8 cellular contexts compared by ENCODE assay signal in the genomic region with DNA sequence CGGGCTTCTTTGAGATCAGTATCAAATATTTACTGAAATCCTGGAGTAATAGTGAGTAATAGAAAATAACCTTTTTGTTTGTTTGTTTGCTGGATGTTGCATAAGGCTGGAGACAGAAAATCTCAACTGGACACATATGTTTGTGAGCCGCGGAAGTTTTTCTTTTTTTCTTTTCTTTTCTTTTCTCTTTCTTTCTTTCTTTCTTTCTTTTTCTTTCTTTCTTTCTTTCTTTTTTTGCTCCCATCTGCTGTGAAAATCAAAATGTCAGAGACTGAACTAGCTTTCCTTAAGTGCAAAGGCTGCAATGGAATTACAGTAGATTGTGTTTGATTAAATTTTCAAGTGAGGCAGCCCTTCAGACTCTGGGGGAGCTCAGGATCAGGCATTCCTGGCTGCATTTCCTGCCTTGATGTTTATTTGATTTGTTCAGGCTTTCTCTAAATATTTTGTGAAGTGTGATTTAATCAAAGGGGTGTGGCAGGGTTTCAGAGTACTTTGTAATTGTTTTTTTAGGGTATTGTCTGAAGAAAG. TPM values are rescaled to one million over a fixed set of nuclear protein-coding genes. Genes with fewer than 3 reads are reported as not detected.
DNase-seq lines count a peak whose midpoint lies in the region; ATAC-seq and TF ChIP-seq lines count a peak whose summit lies in the region.

No MANE protein-coding gene starts in this region.

- no peaks in the 10 kb centered on the region for H3K36me3 ChIP-seq in right lobe of liver

- WGBS in right lobe of liver (ENCODE audit: insufficient coverage, low coverage, low lambda C conversion rate, missing lambda C conversion rate): 10% methylated on average over 3 of the region's 3 CpGs

- H3K27me3 Mint-ChIP-seq in activated naive CD4-positive, alpha-beta T cell treated with anti-CD3 and anti-CD28 coated beads, Interleukin-2, amount 10 ng/mL, durations not matched to agents 7 days and 5 days: peaks cover 14% of the 10 kb centered on the region
- peaks cover 7% of the 10 kb centered on the region for H3K27me3 Mint-ChIP-seq in type B pancreatic cell

- no peaks in the 10 kb centered on the region for H3K9me3 ChIP-seq in right lobe of liver

- no peak for DNase-seq in activated naive CD4-positive, alpha-beta T cell treated with anti-CD3 and anti-CD28 coated beads, Interleukin-2, amount 10 ng/mL, durations not matched to agents 7 days and 5 days
- DNase-seq in activated naive CD4-positive, alpha-beta T cell (lab: John Stamatoyannopoulos, UW): no peak
- DNase-seq in right lobe of liver: no peak
- no peak for DNase-seq in type B pancreatic cell (ENCODE audit: extremely low spot score, unreplicated experiment)
- no peak for DNase-seq in sciatic nerve (ENCODE audit: low spot score)
- DNase-seq in effector CD8-positive, alpha-beta T cell (lab: John Stamatoyannopoulos, UW): no peak
- DNase-seq in cerebellar nuclear complex (lab: John Stamatoyannopoulos, UW): no peak

- TF ChIP-seq POLR2A in right lobe of liver (IDR thresholded peaks at IDR 0.05): no peak

- TF ChIP-seq CTCF in right lobe of liver (IDR thresholded peaks at IDR 0.05): no peak
- no peak for TF ChIP-seq CTCF in type B pancreatic cell (conservative IDR thresholded peaks at IDR 0.05)

- H3K4me3 ChIP-seq in right lobe of liver: peak overlapping the region; percentile 69 to 73 (median 71)

- H3K4me1 ChIP-seq in right lobe of liver: peaks cover 0 to 8% (median 2%) of the 10 kb centered on the region in 4 donors

- ATAC-seq in right lobe of liver: no peak
- ATAC-seq in sciatic nerve: no peak

- peak overlapping the region; percentile 80 for H3K27ac ChIP-seq in angular gyrus (ENCODE audit: low read depth, low read length)
- peak overlapping the region; percentile 69 to 79 (median 73) for H3K27ac ChIP-seq in right lobe of liver

- peaks cover 5% of the 10 kb centered on the region for H3K36me3 Mint-ChIP-seq in activated naive CD4-positive, alpha-beta T cell treated with anti-CD3 and anti-CD28 coated beads, Interleukin-2, amount 10 ng/mL, durations not matched to agents 7 days and 5 days
- no peaks in the 10 kb centered on the region for H3K36me3 Mint-ChIP-seq in type B pancreatic cell

- CTCF ChIA-PET in activated naive CD4-positive, alpha-beta T cell treated with anti-CD3 and anti-CD28 coated beads, Interleukin-2, amount 10 ng/mL, durations not matched to agents 7 days and 5 days (lab: Charles Lee): interaction anchor here (0.6 to 2.1 kb wide), 6 partner anchors 9 to 1692 kb away, joined by 3 to 7 read pairs (median 3); no protein-coding TSS in a partner anchor

- peak overlapping the region; percentile 86 for H3K4me3 Mint-ChIP-seq in activated naive CD4-positive, alpha-beta T cell treated with anti-CD3 and anti-CD28 coated beads, Interleukin-2, amount 10 ng/mL, durations not matched to agents 7 days and 5 days
- peak overlapping the region; percentile 92 for H3K4me3 Mint-ChIP-seq in type B pancreatic cell

- no peaks in the 10 kb centered on the region for H3K27me3 ChIP-seq in right lobe of liver

- no peaks in the 10 kb centered on the region for H3K9me3 Mint-ChIP-seq in activated naive CD4-positive, alpha-beta T cell treated with anti-CD3 and anti-CD28 coated beads, Interleukin-2, amount 10 ng/mL, durations not matched to agents 7 days and 5 days
- H3K9me3 Mint-ChIP-seq in type B pancreatic cell: no peaks in the 10 kb centered on the region

- H3K27ac Mint-ChIP-seq in activated naive CD4-positive, alpha-beta T cell treated with anti-CD3 and anti-CD28 coated beads, Interleukin-2, amount 10 ng/mL, durations not matched to agents 7 days and 5 days: peak overlapping the region; percentile 65
- H3K27ac Mint-ChIP-seq in type B pancreatic cell: peak overlapping the region; percentile 80

- H3K4me1 Mint-ChIP-seq in activated naive CD4-positive, alpha-beta T cell treated with anti-CD3 and anti-CD28 coated beads, Interleukin-2, amount 10 ng/mL, durations not matched to agents 7 days and 5 days: peaks cover 56% of the 10 kb centered on the region
- peaks cover 30% of the 10 kb centered on the region for H3K4me1 Mint-ChIP-seq in type B pancreatic cell (ENCODE audit: unreplicated experiment)

- intact Hi-C loops in right lobe of liver (cut with DNase I) (no loop called here), sciatic nerve (cut with DNase I) (no loop called here)

RNA-seq across cellular contexts. Expression of a gene that starts 0.3 kb away (rescaled TPM):
- 100 to 1,000 TPM in 1 of 6 experiments, 10 to 100 TPM in 5; 16.1 to 106 (median 35.7) TPM for total RNA-seq in right lobe of liver
- total RNA-seq in type B pancreatic cell (ENCODE audit: low replicate concordance): 11.4 and 13.4 TPM in 2 replicates
- 88.8 TPM for total RNA-seq in sciatic nerve
